Comparison of ENCODE assay signal across 12 cellular contexts in genomic region chr2:232369126-232369955, GRCh38. TPM values are rescaled to one million over a fixed set of nuclear protein-coding genes. Genes with fewer than 3 reads are reported as not detected.
"Had no signal": no experiment of that assay in that cellular context is flagged by ENCODE, and none has a peak within 500 bp of the region (broad histone marks: within the 10 kb centered on the region; RNA-seq: fewer than 3 reads in every experiment).

No MANE protein-coding gene starts in this region.

- DNase-seq: activated CD8-positive, alpha-beta memory T cell treated with anti-CD3 and anti-CD28 coated beads, Interleukin-2, amount 50 U/mL, for 48 hours; activated CD8-positive, alpha-beta T cell treated with anti-CD3 and anti-CD28 coated beads for 36 hours; effector CD8-positive, alpha-beta T cell; gastrocnemius medialis; kidney; midbrain; naive B cell; right cardiac atrium; stimulated activated naive CD4-positive, alpha-beta T cell had no signal

- H3K4me3 ChIP-seq: cardiac muscle cell, gastrocnemius medialis had no signal

- H3K27ac ChIP-seq: cardiac muscle cell, gastrocnemius medialis, neutrophil had no signal

- H3K27me3 ChIP-seq: gastrocnemius medialis had no signal

- H3K9me3 ChIP-seq: gastrocnemius medialis, neutrophil had no signal

- H3K4me1 ChIP-seq: gastrocnemius medialis had no signal

- H3K36me3 ChIP-seq: cardiac muscle cell, gastrocnemius medialis, neutrophil had no signal

- ATAC-seq: gastrocnemius medialis, right cardiac atrium had no signal

RNA-seq across cellular contexts. Expression of gene ALPP, which starts 9.2 kb away (rescaled TPM):
- total RNA-seq: activated CD8-positive, alpha-beta T cell treated with anti-CD3 and anti-CD28 coated beads for 36 hours; cardiac muscle cell; gastrocnemius medialis; kidney; liver; right cardiac atrium had no signal
- polyA plus RNA-seq: cardiac muscle cell, liver, right cardiac atrium had no signal

RNA-seq across cellular contexts. Expression of gene ALPG, which starts 37.3 kb away (rescaled TPM):
- total RNA-seq: activated CD8-positive, alpha-beta T cell treated with anti-CD3 and anti-CD28 coated beads for 36 hours; cardiac muscle cell; gastrocnemius medialis; kidney; liver; right cardiac atrium had no signal
- polyA plus RNA-seq: cardiac muscle cell, liver, right cardiac atrium had no signal
